Comparison of ENCODE assay signal across 28 cellular contexts in genomic region chr10:120805014-120805805, GRCh38. TPM values are rescaled to one million over a fixed set of nuclear protein-coding genes. Genes with fewer than 3 reads are reported as not detected.
A peak's percentile ranks its signal among the peaks of the same experiment; 100 is the strongest.
DNase-seq lines count a peak whose midpoint lies in the region; ATAC-seq and TF ChIP-seq lines count a peak whose summit lies in the region.
"Had no signal": no experiment of that assay in that cellular context is flagged by ENCODE, and none has a peak within 500 bp of the region (broad histone marks: within the 10 kb centered on the region; RNA-seq: fewer than 3 reads in every experiment).

No MANE protein-coding gene starts in this region.

- H3K4me1 ChIP-seq in DND-41 (ENCODE audit: insufficient read depth, low read length), result no peaks in the 10 kb centered on the region
- no peaks in the 10 kb centered on the region for H3K4me1 ChIP-seq in CD8-positive, alpha-beta T cell (ENCODE audit: insufficient read depth, low read length)
- H3K4me1 ChIP-seq: esophagus squamous epithelium, prostate gland, suprapubic skin had no signal

- intact Hi-C loops in CD8-positive, alpha-beta T cell (cut with DNase I, micrococcal nuclease), result no loop called here

- no peak overlapping the region for H3K4me2 ChIP-seq in DND-41 (ENCODE audit: insufficient read depth, low read length)

- CTCF ChIA-PET in CD8-positive, alpha-beta T cell (lab: Charles Lee), result no interaction called here

- POLR2A ChIA-PET in CD8-positive, alpha-beta T cell (lab: Charles Lee), result interaction anchor here (0.6 kb wide), 1 partner anchor 28 kb away, joined by 3 read pairs; no protein-coding TSS in a partner anchor

- no peak overlapping the region for H3K9ac ChIP-seq in DND-41 (ENCODE audit: low read depth, low read length)

- no peaks in the 10 kb centered on the region for H3K36me3 Mint-ChIP-seq in CD8-positive, alpha-beta T cell
- peaks cover 3% of the 10 kb centered on the region for H3K36me3 Mint-ChIP-seq in effector memory CD8-positive, alpha-beta T cell (ENCODE audit: insufficient read depth)
- H3K36me3 Mint-ChIP-seq: CD4-positive, CD25-positive, alpha-beta regulatory T cell; WTC11 had no signal

- ATAC-seq in DND-41 (ENCODE audit: insufficient read depth, low read depth), result no peak
- no peak for ATAC-seq in CD8-positive, alpha-beta T cell
- ATAC-seq in effector memory CD8-positive, alpha-beta T cell (replicated peaks), result no peak
- ATAC-seq: activated naive CD8-positive, alpha-beta T cell treated with anti-CD3 and anti-CD28 coated beads, Interleukin-2, amount 50 U/mL, for 24 hours; activated T-cell treated with anti-CD3 and anti-CD28 coated beads, Interleukin-2, amount 50 U/mL, for 4 hours; WTC11 had no signal

- H3K27ac Mint-ChIP-seq in CD8-positive, alpha-beta T cell, result no peak overlapping the region
- H3K27ac Mint-ChIP-seq in effector memory CD8-positive, alpha-beta T cell, result no peak overlapping the region
- H3K27ac Mint-ChIP-seq: activated CD4-positive, alpha-beta T cell treated with anti-CD3 and anti-CD28 coated beads, Interleukin-2, amount 10 ng/mL, durations not matched to agents 7 days and 5 days; activated naive CD8-positive, alpha-beta T cell treated with anti-CD3 and anti-CD28 coated beads, Interleukin-2, amount 50 U/mL, for 24 hours; CD4-positive, CD25-positive, alpha-beta regulatory T cell; memory B cell; WTC11 had no signal

- H3K27me3 Mint-ChIP-seq in CD8-positive, alpha-beta T cell (ENCODE audit: low read depth), result peaks cover 3% of the 10 kb centered on the region
- H3K27me3 Mint-ChIP-seq in effector memory CD8-positive, alpha-beta T cell, result peaks cover 24 to 31% of the 10 kb centered on the region in 2 donors

- H3K36me3 ChIP-seq in DND-41 (ENCODE audit: insufficient read depth, low read length), result no peaks in the 10 kb centered on the region
- H3K36me3 ChIP-seq in kidney epithelial cell (ENCODE audit: control insufficient read depth, insufficient read depth, low read length), result no peaks in the 10 kb centered on the region
- H3K36me3 ChIP-seq in CD8-positive, alpha-beta T cell (ENCODE audit: insufficient read depth, low read length), result no peaks in the 10 kb centered on the region
- H3K36me3 ChIP-seq: esophagus squamous epithelium, prostate gland, suprapubic skin had no signal

- H3K27me3 ChIP-seq in DND-41 (ENCODE audit: insufficient read depth, low read length, poor library complexity) (peaks cover 2% of the 10 kb centered on the region), kidney epithelial cell (ENCODE audit: control insufficient read depth, insufficient read depth, low read length) (no peaks in the 10 kb centered on the region)
- no peaks in the 10 kb centered on the region for H3K27me3 ChIP-seq in CD8-positive, alpha-beta T cell (ENCODE audit: insufficient read depth, low read length)
- H3K27me3 ChIP-seq: esophagus squamous epithelium had no signal

- no peaks in the 10 kb centered on the region for H3K9me3 Mint-ChIP-seq in CD8-positive, alpha-beta T cell
- H3K9me3 Mint-ChIP-seq in effector memory CD8-positive, alpha-beta T cell, result no peaks in the 10 kb centered on the region
- H3K9me3 Mint-ChIP-seq: activated CD4-positive, alpha-beta T cell treated with anti-CD3 and anti-CD28 coated beads, Interleukin-2, amount 10 ng/mL, durations not matched to agents 7 days and 5 days; activated naive CD8-positive, alpha-beta T cell treated with anti-CD3 and anti-CD28 coated beads, Interleukin-2, amount 50 U/mL, for 24 hours; activated T-cell treated with anti-CD3 and anti-CD28 coated beads, Interleukin-2, amount 50 U/mL, for 4 hours; memory B cell had no signal

- TF ChIP-seq CTCF in DND-41 (IDR thresholded peaks at IDR 0.05; ENCODE audit: borderline replicate concordance, extremely low read depth, low read length, poor library complexity, severe bottlenecking), result peak; percentile 23
- peak; percentile 53 for TF ChIP-seq CTCF in GM12873 (IDR thresholded peaks at IDR 0.05; ENCODE audit: insufficient read depth, low read depth, low read length, missing control alignments)
- TF ChIP-seq CTCF in kidney epithelial cell (IDR thresholded peaks at IDR 0.05; ENCODE audit: insufficient read depth, low read length, poor library complexity, severe bottlenecking), result peak; percentile 3
- no peak for TF ChIP-seq CTCF in CD8-positive, alpha-beta T cell (IDR thresholded peaks at IDR 0.05)

- no peak overlapping the region for H3K27ac ChIP-seq in DND-41 (ENCODE audit: low read length)
- no peak overlapping the region for H3K27ac ChIP-seq in CD8-positive, alpha-beta T cell (ENCODE audit: low read depth, low read length)
- H3K27ac ChIP-seq: esophagus squamous epithelium, prostate gland, suprapubic skin had no signal

- H2AFZ ChIP-seq in DND-41 (ENCODE audit: low read depth, low read length), result no peak overlapping the region

- no peaks in the 10 kb centered on the region for H3K79me2 ChIP-seq in DND-41 (ENCODE audit: insufficient read depth, low read length)

- DNase-seq in DND-41 (no peak), NAMALWA (ENCODE audit: low spot score) (peak; percentile 6), kidney epithelial cell (ENCODE audit: low read depth) (no peak), NCI-H510A treated with DMSO at 0.1 percent for 48 hours (lab: John Stamatoyannopoulos, UW) (no peak), AG08395 (ENCODE audit: low spot score) (no peak)
- no peak for DNase-seq in CD8-positive, alpha-beta T cell
- no peak for DNase-seq in effector memory CD8-positive, alpha-beta T cell
- DNase-seq: activated CD4-positive, alpha-beta T cell treated with anti-CD3 and anti-CD28 coated beads, Interleukin-2, amount 10 ng/mL, durations not matched to agents 7 days and 5 days; activated gamma-delta T cell treated with Interleukin-2 at 50 U/mL for 16 hours; activated naive CD8-positive, alpha-beta T cell treated with anti-CD3 and anti-CD28 coated beads, Interleukin-2, amount 50 U/mL, for 24 hours; activated T-cell treated with anti-CD3 and anti-CD28 coated beads, Interleukin-2, amount 50 U/mL, for 4 hours; CD4-positive, CD25-positive, alpha-beta regulatory T cell; central memory CD4-positive, alpha-beta T cell; esophagus squamous epithelium; MM.1S; NCI-H146; NCI-H2107; NCI-H446; NK-92 treated with Interleukin-12 subunit alpha and Interleukin-12 subunit beta, amount 100 ng/mL, for 24 hours; SIG-M5; stimulated activated CD4-positive, alpha-beta T cell treated with anti-CD3 and anti-CD28 coated beads, Interleukin-15, amount 100 ng/mL, for 24 hours; stimulated activated naive CD4-positive, alpha-beta T cell; T1000 had no signal

- H4K20me1 ChIP-seq in DND-41 (ENCODE audit: insufficient read depth, low read length), result no peaks in the 10 kb centered on the region

- no peaks in the 10 kb centered on the region for H3K9me3 ChIP-seq in DND-41 (ENCODE audit: insufficient read depth, low read length, severe bottlenecking)
- H3K9me3 ChIP-seq in CD8-positive, alpha-beta T cell (ENCODE audit: low read length), result no peaks in the 10 kb centered on the region
- H3K9me3 ChIP-seq: esophagus squamous epithelium, prostate gland, suprapubic skin had no signal

- H3K4me3 Mint-ChIP-seq in CD8-positive, alpha-beta T cell, result no peak overlapping the region
- H3K4me3 Mint-ChIP-seq in effector memory CD8-positive, alpha-beta T cell, result no peak overlapping the region
- H3K4me3 Mint-ChIP-seq: activated CD4-positive, alpha-beta T cell treated with anti-CD3 and anti-CD28 coated beads, Interleukin-2, amount 10 ng/mL, durations not matched to agents 7 days and 5 days; activated naive CD8-positive, alpha-beta T cell treated with anti-CD3 and anti-CD28 coated beads, Interleukin-2, amount 50 U/mL, for 24 hours; activated T-cell treated with anti-CD3 and anti-CD28 coated beads, Interleukin-2, amount 50 U/mL, for 4 hours; CD4-positive, CD25-positive, alpha-beta regulatory T cell; memory B cell; WTC11 had no signal

- no peaks in the 10 kb centered on the region for H3K4me1 Mint-ChIP-seq in CD8-positive, alpha-beta T cell (ENCODE audit: low read depth)
- H3K4me1 Mint-ChIP-seq in effector memory CD8-positive, alpha-beta T cell (ENCODE audit: low read depth in 2 of 2), result no peaks in the 10 kb centered on the region
- H3K4me1 Mint-ChIP-seq: activated CD4-positive, alpha-beta T cell treated with anti-CD3 and anti-CD28 coated beads, Interleukin-2, amount 10 ng/mL, durations not matched to agents 7 days and 5 days; activated naive CD8-positive, alpha-beta T cell treated with anti-CD3 and anti-CD28 coated beads, Interleukin-2, amount 50 U/mL, for 24 hours; CD4-positive, CD25-positive, alpha-beta regulatory T cell; memory B cell had no signal

- H3K4me3 ChIP-seq in DND-41 (ENCODE audit: low read depth in 1 of 2, low read length in 2 of 2) (no peak overlapping the region), kidney epithelial cell (ENCODE audit: low read depth, low read length) (no peak overlapping the region)
- no peak overlapping the region for H3K4me3 ChIP-seq in CD8-positive, alpha-beta T cell (ENCODE audit: low read depth, low read length)
- H3K4me3 ChIP-seq: esophagus squamous epithelium, prostate gland, suprapubic skin had no signal

RNA-seq across cellular contexts. Expression of gene WDR11, which starts 46.0 kb away (rescaled TPM):
- total RNA-seq in kidney epithelial cell, result 56.7 and 66.5 TPM in 2 replicates
- total RNA-seq in CD8-positive, alpha-beta T cell, result 10 to 100 TPM; 19.8 to 23.0 TPM
